In the genomic region with DNA sequence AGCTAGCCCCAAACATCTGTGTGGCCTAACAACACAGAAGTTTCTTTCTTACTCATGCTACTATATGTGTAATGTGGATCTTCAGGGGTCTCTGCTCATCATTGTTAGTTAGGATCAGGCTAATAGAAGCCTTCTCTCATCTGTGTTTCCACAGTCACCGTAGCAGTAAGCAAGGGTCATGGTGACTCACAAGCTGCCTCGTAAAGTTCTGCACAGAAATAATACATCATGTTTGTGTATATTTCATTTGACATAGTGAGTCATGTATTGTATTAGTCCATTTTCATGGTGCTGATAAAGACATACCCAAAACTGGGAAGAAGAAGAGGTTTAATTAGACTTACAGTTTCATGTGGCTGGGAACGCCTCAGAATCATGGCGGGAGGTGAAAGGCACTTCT, we compare ENCODE assay signal across 16 cellular contexts. TPM values are rescaled to one million over a fixed set of nuclear protein-coding genes. Genes with fewer than 3 reads are reported as not detected.
A peak's percentile ranks its signal among the peaks of the same experiment; 100 is the strongest.
DNase-seq lines count a peak whose midpoint lies in the region; TF ChIP-seq lines count a peak whose summit lies in the region.
"Had no signal": no experiment of that assay in that cellular context is flagged by ENCODE, and none has a peak within 500 bp of the region (broad histone marks: within the 10 kb centered on the region; RNA-seq: fewer than 3 reads in every experiment).

No MANE protein-coding gene starts in this region.

- POLR2A ChIA-PET in OCI-LY7 (lab: Charles Lee) = no interaction called here

- H3K4me1 ChIP-seq in vagina (no peaks in the 10 kb centered on the region), OCI-LY7 (ENCODE audit: insufficient read depth, low read length, poor library complexity, severe bottlenecking) (no peaks in the 10 kb centered on the region), BE2C (no peaks in the 10 kb centered on the region)
- H3K4me1 ChIP-seq: BLaER1, pancreas had no signal

- TF ChIP-seq CTCF in AG09309 (IDR thresholded peaks at IDR 0.05; ENCODE audit: control insufficient read depth, insufficient read depth, low read depth, low read length, missing control alignments) = no peak
- no peak for TF ChIP-seq CTCF in vagina (IDR thresholded peaks at IDR 0.05)
- no peak for TF ChIP-seq CTCF in OCI-LY7 (conservative IDR thresholded peaks at IDR 0.05; ENCODE audit: low read length)
- TF ChIP-seq CTCF in BE2C (IDR thresholded peaks at IDR 0.05; ENCODE audit: low read depth, low read length) = no peak

- no peak overlapping the region for H3K27ac ChIP-seq in vagina
- no peak overlapping the region for H3K27ac ChIP-seq in OCI-LY7 (ENCODE audit: low read depth, low read length, poor library complexity, severe bottlenecking)
- H3K27ac ChIP-seq: BLaER1, pancreas, thyroid gland had no signal

- H3K36me3 ChIP-seq in vagina (no peaks in the 10 kb centered on the region), OCI-LY7 (ENCODE audit: insufficient read depth, low read length) (no peaks in the 10 kb centered on the region), BE2C (no peaks in the 10 kb centered on the region)
- H3K36me3 ChIP-seq: BLaER1, thyroid gland had no signal

- no peaks in the 10 kb centered on the region for H4K20me1 ChIP-seq in OCI-LY7 (ENCODE audit: insufficient read depth, low read length)
- H4K20me1 ChIP-seq: BLaER1 had no signal

- H3K9me2 ChIP-seq in OCI-LY7 (ENCODE audit: insufficient read depth, low read length) = no peaks in the 10 kb centered on the region
- H3K9me2 ChIP-seq: SK-N-SH had no signal

- CTCF ChIA-PET in OCI-LY7 (lab: Charles Lee; ENCODE audit: unreplicated experiment) = no interaction called here

- H2AFZ ChIP-seq in OCI-LY7 (ENCODE audit: low read length) = no peak overlapping the region

- H3K27me3 ChIP-seq in vagina = no peaks in the 10 kb centered on the region
- no peaks in the 10 kb centered on the region for H3K27me3 ChIP-seq in BE2C
- H3K27me3 ChIP-seq: BLaER1, pancreas, thyroid gland had no signal

- BruUV-seq in OCI-LY7 (replicated peaks; lab: Mats Ljungman, UMichigan) = no TSS peak

- H3K4me3 ChIP-seq in AG09309 (ENCODE audit: control insufficient read depth, low read depth, low read length) (no peak overlapping the region), vagina (no peak overlapping the region), OCI-LY7 (ENCODE audit: low read depth, low read length, poor library complexity, severe bottlenecking) (no peak overlapping the region), BE2C (ENCODE audit: low read depth, low read length) (no peak overlapping the region)
- H3K4me3 ChIP-seq: BLaER1, pancreas, thyroid gland had no signal

- intact Hi-C loops in vagina (cut with DNase I) (no loop called here), OCI-LY7 (cut with micrococcal nuclease; ENCODE audit: unreplicated experiment) (no loop called here)

- DNase-seq in AG09309 (ENCODE audit: low read depth) = peak; percentile 83
- peak; percentile 70 for DNase-seq in HT1080 (ENCODE audit: low read depth)
- peak; percentile 57 for DNase-seq in brain pericyte (ENCODE audit: low read depth, low spot score)
- peak; percentile 69 for DNase-seq in kidney glomerular epithelial cell (lab: John Stamatoyannopoulos, UW)
- no peak for DNase-seq in vagina (ENCODE audit: extremely low spot score in 2 of 2)
- no peak for DNase-seq in OCI-LY7 (ENCODE audit: low spot score)
- DNase-seq in MV-4-11 (lab: John Stamatoyannopoulos, UW) = no peak
- no peak for DNase-seq in BE2C
- DNase-seq: activated naive CD4-positive, alpha-beta T cell; cerebellar nuclear complex; erythroblast; NCI-H2171 treated with DMSO at 0.1 percent for 48 hours; pancreas; SK-N-SH; thyroid gland had no signal

- H3K9me3 ChIP-seq in vagina (no peaks in the 10 kb centered on the region), OCI-LY7 (ENCODE audit: low read length) (no peaks in the 10 kb centered on the region), BE2C (no peaks in the 10 kb centered on the region)
- H3K9me3 ChIP-seq: BLaER1, pancreas, SK-N-SH, thyroid gland had no signal

- H3K4me2 ChIP-seq in OCI-LY7 (ENCODE audit: low read length) = no peak overlapping the region
- H3K4me2 ChIP-seq: BLaER1, SK-N-SH had no signal

- no peaks in the 10 kb centered on the region for H3K79me2 ChIP-seq in OCI-LY7 (ENCODE audit: insufficient read depth, low read depth, low read length)

- no peak for TF ChIP-seq POLR2A in vagina (IDR thresholded peaks at IDR 0.05)

RNA-seq across cellular contexts. Expression of a gene that starts 38.7 kb away (rescaled TPM):
- 0.33 and 0.72 TPM in 2 replicates for total RNA-seq in HT1080 (2014; rRNA removed; shearing (Covaris generic))
- 0.27 and 0.36 TPM in 2 replicates for polyA plus RNA-seq in HT1080 (2015; cell fraction: cytosol; rRNA removed)
- polyA plus RNA-seq in HT1080 (2015; cell fraction: nucleus; rRNA removed) = 0.59 and 0.73 TPM in 2 replicates
- total RNA-seq in vagina (3.2 TPM), OCI-LY7 (2022) (not detected in 2 replicates)
- total RNA-seq in OCI-LY7 (2014; rRNA removed; shearing (Covaris generic)) = not detected in 2 replicates
- not detected for polyA plus RNA-seq in BE2C (2012; ENCODE audit: insufficient read depth, insufficient read length, low read depth)
- polyA plus RNA-seq: SK-N-SH had no signal

Comparison
In these comparisons a context has a peak if more than half of its experiments do, and no peak if none do; other contexts are left out.
1. DNase-seq: peak in AG09309 (single experiment), HT1080 (single experiment), brain pericyte (single experiment) and kidney glomerular epithelial cell (single experiment); none in vagina (0 of 2), OCI-LY7 (single experiment), MV-4-11 (single experiment) and BE2C (single experiment).